11 cellular contexts compared by ENCODE assay signal in genomic region chr7:90312745-90313144, GRCh38. TPM values are rescaled to one million over a fixed set of nuclear protein-coding genes. Genes with fewer than 3 reads are reported as not detected.
DNase-seq lines count a peak whose midpoint lies in the region; ATAC-seq and TF ChIP-seq lines count a peak whose summit lies in the region.
"Had no signal": no experiment of that assay in that cellular context is flagged by ENCODE, and none has a peak within 500 bp of the region (broad histone marks: within the 10 kb centered on the region; RNA-seq: fewer than 3 reads in every experiment).

No MANE protein-coding gene starts in this region.

- H3F3A ChIP-seq in GM23338 (replicated peaks; ENCODE audit: low read depth) = no peaks in the 10 kb centered on the region

- no peak overlapping the region for H3K27ac Mint-ChIP-seq in GM23338

- TF ChIP-seq CTCF in GM23338 (conservative IDR thresholded peaks at IDR 0.05; ENCODE audit: low read depth in 2 of 2) (peak; percentile 48 to 53; a peak in 3 of 4 replicates), foreskin keratinocyte (conservative IDR thresholded peaks at IDR 0.05) (peak; percentile 64), lower lobe of right lung (IDR thresholded peaks at IDR 0.05) (no peak)

- H3K4me3 ChIP-seq in GM23338 = no peak overlapping the region
- H3K4me3 ChIP-seq in lower lobe of right lung = no peak overlapping the region

- H3K27me3 ChIP-seq in GM23338 (ENCODE audit: insufficient read depth) = no peaks in the 10 kb centered on the region
- peaks cover 6% of the 10 kb centered on the region for H3K27me3 ChIP-seq in foreskin keratinocyte
- no peaks in the 10 kb centered on the region for H3K27me3 ChIP-seq in lower lobe of right lung (ENCODE audit: low read depth)

- no peaks in the 10 kb centered on the region for H3K9me2 ChIP-seq in GM23338 (ENCODE audit: insufficient read depth)

- H2AFZ ChIP-seq in GM23338 = no peak overlapping the region

- no peaks in the 10 kb centered on the region for H3K9me3 ChIP-seq in lower lobe of right lung

- H3K27ac ChIP-seq in GM23338 (ENCODE audit: low read depth) (no peak overlapping the region), foreskin keratinocyte (no peak overlapping the region), lower lobe of right lung (no peak overlapping the region)

- H3K79me2 ChIP-seq in GM23338 (replicated peaks; ENCODE audit: insufficient read depth) = no peaks in the 10 kb centered on the region

- in situ Hi-C loops in SK-MEL-5 (cut with HindIII; ENCODE audit: low pct_unique_long_range_greater_than_20kb, low sequenced_read_pairs) = loop anchor here (25.0 kb wide), 1 partner anchor 100 kb away; the partner anchor contains the start of gene CLDN12

- H3K27me3 Mint-ChIP-seq in GM23338 (ENCODE audit: insufficient read depth, low read depth, poor library complexity) = no peaks in the 10 kb centered on the region

- no peak; the same call in 2 of the 3 replicates for ATAC-seq in GM23338
- ATAC-seq in foreskin keratinocyte = peak; percentile 37
- ATAC-seq in GM21619 (IDR thresholded peaks at IDR 0.05; ENCODE audit: unreplicated experiment) = no peak
- ATAC-seq in HG02798 (IDR thresholded peaks at IDR 0.05; ENCODE audit: poor library complexity, unreplicated experiment) = no peak
- no peak for ATAC-seq in lower lobe of right lung

- DNase-seq in AML-193 (lab: John Stamatoyannopoulos, UW) = peak; percentile 18 to 21
- peak; percentile 20 for DNase-seq in GM23338 (ENCODE audit: low spot score)
- DNase-seq in SK-MEL-5 (ENCODE audit: low read depth, low spot score) = peak; percentile 48
- DNase-seq in foreskin keratinocyte = no peak
- no peak for DNase-seq in lower lobe of right lung
- no peak for DNase-seq in GOT3 (lab: John Stamatoyannopoulos, UW)
- DNase-seq: DMS79, NCI-H2171 had no signal

- H3K4me2 ChIP-seq in GM23338 = no peak overlapping the region

- no peaks in the 10 kb centered on the region for H3K9me3 Mint-ChIP-seq in GM23338

- intact Hi-C loops in lower lobe of right lung (cut with DNase I) = no loop called here

- H3K4me1 ChIP-seq in GM23338 (ENCODE audit: insufficient read depth) (no peaks in the 10 kb centered on the region), foreskin keratinocyte (peaks cover 12% of the 10 kb centered on the region), lower lobe of right lung (no peaks in the 10 kb centered on the region)

- no peaks in the 10 kb centered on the region for H3K36me3 ChIP-seq in GM23338 (ENCODE audit: insufficient read depth)
- H3K36me3 ChIP-seq in lower lobe of right lung = no peaks in the 10 kb centered on the region

- H4K20me1 ChIP-seq in GM23338 (replicated peaks; ENCODE audit: insufficient read depth) = no peaks in the 10 kb centered on the region

- no peaks in the 10 kb centered on the region for H3K36me3 Mint-ChIP-seq in GM23338 (ENCODE audit: low read depth)

- H3K4me1 Mint-ChIP-seq in GM23338 = 0 out of 3 replicates have a peak, but pooled peaks cover 2% of the 10 kb centered on the region

- no peak overlapping the region for H3K4me3 Mint-ChIP-seq in GM23338

TF ChIP-seq in GM23338, 12 proteins besides CTCF, POLR2A, EP300 and RAD21:
- no peak for TF ChIP-seq ZNF331 (CRISPR knock-in tag; IDR thresholded peaks at IDR 0.05; ENCODE audit: low read depth)
- no peak for TF ChIP-seq CREB1 (CRISPR knock-in tag; IDR thresholded peaks at IDR 0.05; ENCODE audit: low read depth)
- TF ChIP-seq EZH2 (IDR thresholded peaks at IDR 0.05; ENCODE audit: low read depth, unreplicated experiment) = no peak

RNA-seq across cellular contexts. Expression of gene FAM237B, which starts 8.4 kb away (rescaled TPM):
- total RNA-seq in GM23338 (2014; rRNA removed; shearing (Covaris generic)) = 0.07 TPM in 1 of 2 replicates, not detected in the other
- polyA plus RNA-seq in GM23338 (2016; fragmentation: Nextera tagmentation; extraction: Ambion mirVana) = 0.13 TPM in 1 of 2 replicates, not detected in the other
- total RNA-seq in SK-MEL-5 (2014; rRNA removed; shearing (Covaris generic)) = not detected in 2 replicates
- 0.10 and 0.20 TPM in 2 replicates for polyA plus RNA-seq in SK-MEL-5 (2015; cell fraction: cytosol; rRNA removed)
- 0.50 TPM in 1 of 2 replicates, not detected in the other for polyA plus RNA-seq in SK-MEL-5 (2015; cell fraction: nucleus; rRNA removed)
- total RNA-seq in foreskin keratinocyte = not detected in 2 replicates
- polyA plus RNA-seq in foreskin keratinocyte = not detected in 2 replicates
- total RNA-seq in lower lobe of right lung = not detected
- polyA plus RNA-seq: thymus had no signal

RNA-seq across cellular contexts. Expression of gene GTPBP10, which starts 33.8 kb away (rescaled TPM):
- 15.1 and 20.5 TPM in 2 replicates for total RNA-seq in GM23338 (2014; rRNA removed; shearing (Covaris generic))
- polyA plus RNA-seq in GM23338 (2016; fragmentation: Nextera tagmentation; extraction: Ambion mirVana) = 17.9 and 23.0 TPM in 2 replicates
- 44.1 and 48.8 TPM in 2 replicates for total RNA-seq in SK-MEL-5 (2014; rRNA removed; shearing (Covaris generic))
- 23.6 and 30.7 TPM in 2 replicates for polyA plus RNA-seq in SK-MEL-5 (2015; cell fraction: cytosol; rRNA removed)
- 41.2 and 56.2 TPM in 2 replicates for polyA plus RNA-seq in SK-MEL-5 (2015; cell fraction: nucleus; rRNA removed)
- total RNA-seq in foreskin keratinocyte = 17.9 and 21.5 TPM in 2 replicates
- 13.7 and 16.4 TPM in 2 replicates for polyA plus RNA-seq in foreskin keratinocyte
- total RNA-seq in lower lobe of right lung = 21.3 TPM

Comparison
In these comparisons a context has a peak if more than half of its experiments do, and no peak if none do; other contexts are left out.
1. DNase-seq: peak in AML-193 (2 of 2), GM23338 (single experiment) and SK-MEL-5 (single experiment); none in foreskin keratinocyte (0 of 2), lower lobe of right lung (single experiment) and GOT3 (single experiment).